Comparison of ENCODE assay signal across 1 cellular context in the genomic region with DNA sequence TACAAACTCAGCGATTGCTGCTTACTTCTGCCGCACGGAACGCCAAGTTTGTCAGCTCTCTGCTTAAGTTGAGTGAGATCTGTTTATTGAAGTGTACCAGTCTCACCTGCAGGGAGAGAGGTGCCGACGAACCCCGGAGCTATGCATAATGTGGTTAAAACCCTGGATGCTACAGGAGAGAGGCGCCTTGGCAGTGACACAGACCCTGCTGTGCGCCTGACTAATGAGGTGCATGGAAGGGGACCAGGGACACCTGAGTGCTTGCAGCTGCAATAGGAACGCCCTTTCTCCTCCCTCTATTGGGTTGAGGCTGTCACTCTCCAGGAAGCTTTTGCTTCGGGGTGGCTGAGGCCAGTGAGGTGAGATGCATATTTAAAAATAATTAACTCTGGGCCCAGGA.
TF ChIP-seq lines count a peak whose summit lies in the region.

No MANE protein-coding gene starts in this region.

TF ChIP-seq in A549, 52 proteins besides CTCF, POLR2A, EP300 and RAD21 (continued from another document):
- TF ChIP-seq, protein P1, sequence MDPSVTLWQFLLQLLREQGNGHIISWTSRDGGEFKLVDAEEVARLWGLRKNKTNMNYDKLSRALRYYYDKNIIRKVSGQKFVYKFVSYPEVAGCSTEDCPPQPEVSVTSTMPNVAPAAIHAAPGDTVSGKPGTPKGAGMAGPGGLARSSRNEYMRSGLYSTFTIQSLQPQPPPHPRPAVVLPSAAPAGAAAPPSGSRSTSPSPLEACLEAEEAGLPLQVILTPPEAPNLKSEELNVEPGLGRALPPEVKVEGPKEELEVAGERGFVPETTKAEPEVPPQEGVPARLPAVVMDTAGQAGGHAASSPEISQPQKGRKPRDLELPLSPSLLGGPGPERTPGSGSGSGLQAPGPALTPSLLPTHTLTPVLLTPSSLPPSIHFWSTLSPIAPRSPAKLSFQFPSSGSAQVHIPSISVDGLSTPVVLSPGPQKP (IDR thresholded peaks at IDR 0.05; ENCODE audit: low read depth, low read length), result no peak
- TF ChIP-seq MAZ (IDR thresholded peaks at IDR 0.05; ENCODE audit: borderline replicate concordance, low read depth, low read length) (no peak), RNF2 (IDR thresholded peaks at IDR 0.05; ENCODE audit: borderline replicate concordance, low read depth) (no peak)
TF ChIP-seq in A549: peak in this region for 0.
